Comparison of ENCODE assay signal across 1 cellular context in the genomic region with DNA sequence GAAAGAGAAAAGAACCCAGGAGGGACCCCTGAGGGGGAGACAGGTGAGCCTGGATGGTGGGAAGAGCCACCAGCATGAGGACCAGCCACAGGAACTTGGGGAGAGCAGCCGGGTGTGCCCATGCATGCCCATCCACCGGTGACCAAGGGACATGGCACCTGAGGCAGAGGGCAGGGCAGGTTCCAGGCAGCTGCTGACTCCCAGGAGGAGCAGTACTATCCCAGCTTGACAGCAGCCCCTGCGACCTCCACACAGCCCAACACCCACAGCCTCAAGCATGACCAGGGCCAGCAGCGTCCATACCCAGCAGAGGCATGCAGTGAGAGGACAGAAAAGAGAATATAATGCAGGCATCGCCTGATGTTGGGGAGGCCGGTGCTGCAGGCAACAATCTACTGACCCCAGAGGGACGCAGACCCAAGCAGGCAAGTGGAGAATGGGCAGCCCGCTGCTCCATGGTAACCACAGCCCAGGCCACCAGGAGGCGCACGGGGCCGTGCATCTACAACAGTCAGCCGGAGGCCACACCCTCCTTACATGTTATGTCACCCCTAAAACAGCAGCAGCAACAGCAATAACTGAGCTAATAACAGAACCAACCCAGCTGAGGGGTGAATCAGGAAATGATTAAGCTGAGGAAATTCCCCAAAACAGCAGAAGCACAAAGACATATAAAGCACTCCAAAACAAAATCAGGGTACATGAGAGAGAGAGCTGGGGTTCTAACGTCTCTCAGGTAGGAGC.
TF ChIP-seq lines count a peak whose summit lies in the region.

No MANE protein-coding gene starts in this region.

TF ChIP-seq in HepG2, 621 proteins besides CTCF, POLR2A, EP300 and RAD21 (continued from another document):
- TF ChIP-seq, protein P1, sequence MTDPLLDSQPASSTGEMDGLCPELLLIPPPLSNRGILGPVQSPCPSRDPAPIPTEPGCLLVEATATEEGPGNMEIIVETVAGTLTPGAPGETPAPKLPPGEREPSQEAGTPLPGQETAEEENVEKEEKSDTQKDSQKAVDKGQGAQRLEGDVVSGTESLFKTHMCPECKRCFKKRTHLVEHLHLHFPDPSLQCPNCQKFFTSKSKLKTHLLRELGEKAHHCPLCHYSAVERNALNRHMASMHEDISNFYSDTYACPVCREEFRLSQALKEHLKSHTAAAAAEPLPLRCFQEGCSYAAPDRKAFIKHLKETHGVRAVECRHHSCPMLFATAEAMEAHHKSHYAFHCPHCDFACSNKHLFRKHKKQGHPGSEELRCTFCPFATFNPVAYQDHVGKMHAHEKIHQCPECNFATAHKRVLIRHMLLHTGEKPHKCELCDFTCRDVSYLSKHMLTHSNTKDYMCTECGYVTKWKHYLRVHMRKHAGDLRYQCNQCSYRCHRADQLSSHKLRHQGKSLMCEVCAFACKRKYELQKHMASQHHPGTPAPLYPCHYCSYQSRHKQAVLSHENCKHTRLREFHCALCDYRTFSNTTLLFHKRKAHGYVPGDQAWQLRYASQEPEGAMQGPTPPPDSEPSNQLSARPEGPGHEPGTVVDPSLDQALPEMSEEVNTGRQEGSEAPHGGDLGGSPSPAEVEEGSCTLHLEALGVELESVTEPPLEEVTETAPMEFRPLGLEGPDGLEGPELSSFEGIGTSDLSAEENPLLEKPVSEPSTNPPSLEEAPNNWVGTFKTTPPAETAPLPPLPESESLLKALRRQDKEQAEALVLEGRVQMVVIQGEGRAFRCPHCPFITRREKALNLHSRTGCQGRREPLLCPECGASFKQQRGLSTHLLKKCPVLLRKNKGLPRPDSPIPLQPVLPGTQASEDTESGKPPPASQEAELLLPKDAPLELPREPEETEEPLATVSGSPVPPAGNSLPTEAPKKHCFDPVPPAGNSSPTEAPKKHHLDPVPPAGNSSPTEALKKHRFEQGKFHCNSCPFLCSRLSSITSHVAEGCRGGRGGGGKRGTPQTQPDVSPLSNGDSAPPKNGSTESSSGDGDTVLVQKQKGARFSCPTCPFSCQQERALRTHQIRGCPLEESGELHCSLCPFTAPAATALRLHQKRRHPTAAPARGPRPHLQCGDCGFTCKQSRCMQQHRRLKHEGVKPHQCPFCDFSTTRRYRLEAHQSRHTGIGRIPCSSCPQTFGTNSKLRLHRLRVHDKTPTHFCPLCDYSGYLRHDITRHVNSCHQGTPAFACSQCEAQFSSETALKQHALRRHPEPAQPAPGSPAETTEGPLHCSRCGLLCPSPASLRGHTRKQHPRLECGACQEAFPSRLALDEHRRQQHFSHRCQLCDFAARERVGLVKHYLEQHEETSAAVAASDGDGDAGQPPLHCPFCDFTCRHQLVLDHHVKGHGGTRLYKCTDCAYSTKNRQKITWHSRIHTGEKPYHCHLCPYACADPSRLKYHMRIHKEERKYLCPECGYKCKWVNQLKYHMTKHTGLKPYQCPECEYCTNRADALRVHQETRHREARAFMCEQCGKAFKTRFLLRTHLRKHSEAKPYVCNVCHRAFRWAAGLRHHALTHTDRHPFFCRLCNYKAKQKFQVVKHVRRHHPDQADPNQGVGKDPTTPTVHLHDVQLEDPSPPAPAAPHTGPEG (CRISPR knock-in tag; IDR thresholded peaks at IDR 0.05): no peak
- TF ChIP-seq ZNF629 (CRISPR knock-in tag; conservative IDR thresholded peaks at IDR 0.05) (no peak), NBN (conservative IDR thresholded peaks at IDR 0.05) (no peak), TGIF2 (CRISPR knock-in tag; IDR thresholded peaks at IDR 0.05) (no peak), UBTF (CRISPR knock-in tag; IDR thresholded peaks at IDR 0.05) (0 out of 2 replicates have a peak, but pooled peaks have one; percentile 40), RFX3 (CRISPR knock-in tag; IDR thresholded peaks at IDR 0.05) (0 out of 2 replicates have a peak, but pooled peaks have one; percentile 41), ZNF746 (CRISPR knock-in tag; IDR thresholded peaks at IDR 0.05) (no peak), ZNF224 (CRISPR knock-in tag; IDR thresholded peaks at IDR 0.05) (no peak), ATRX (CRISPR knock-in tag; IDR thresholded peaks at IDR 0.05; ENCODE audit: borderline replicate concordance) (no peak), CHD2 (IDR thresholded peaks at IDR 0.05; ENCODE audit: low read depth, low read length) (no peak), ZNF501 (CRISPR knock-in tag; IDR thresholded peaks at IDR 0.05) (no peak), AGO1 (IDR thresholded peaks at IDR 0.05; ENCODE audit: low read depth, low read length, poor library complexity, severe bottlenecking) (no peak), ZNF782 (CRISPR knock-in tag; IDR thresholded peaks at IDR 0.05; ENCODE audit: borderline replicate concordance) (0 out of 2 replicates have a peak, but pooled peaks have one; percentile 33), ZNF180 (CRISPR knock-in tag; IDR thresholded peaks at IDR 0.05; ENCODE audit: borderline replicate concordance, low read depth) (no peak), TBX2 (CRISPR knock-in tag; IDR thresholded peaks at IDR 0.05; ENCODE audit: borderline replicate concordance) (peak; percentile 30; the same call in 1 of the 2 replicates), YY1 (IDR thresholded peaks at IDR 0.05; ENCODE audit: insufficient read depth, insufficient replicate concordance, low read depth, low read length) (no peak), ZSCAN25 (CRISPR knock-in tag; IDR thresholded peaks at IDR 0.05) (no peak), ZNF34 (CRISPR knock-in tag; IDR thresholded peaks at IDR 0.05; ENCODE audit: borderline replicate concordance) (no peak), ASH2L (IDR thresholded peaks at IDR 0.05; ENCODE audit: insufficient read length, low read depth, low read length) (peak; percentile 40), SP1 (IDR thresholded peaks at IDR 0.05) (no peak), SP1 (CRISPR knock-in tag; IDR thresholded peaks at IDR 0.05) (peak; percentile 80), KLF12 (CRISPR knock-in tag; IDR thresholded peaks at IDR 0.05; ENCODE audit: borderline replicate concordance) (peak; percentile 90; the same call in 1 of the 2 replicates), ZNF382 (CRISPR knock-in tag; IDR thresholded peaks at IDR 0.05; ENCODE audit: borderline replicate concordance) (no peak), SOX6 (IDR thresholded peaks at IDR 0.05) (no peak), SOX6 (CRISPR knock-in tag; IDR thresholded peaks at IDR 0.05) (peak; percentile 22; the same call in 1 of the 2 replicates), BRCA1 (CRISPR knock-in tag; IDR thresholded peaks at IDR 0.05) (no peak), BCL3 (CRISPR knock-in tag; IDR thresholded peaks at IDR 0.05) (no peak), ZNF605 (CRISPR knock-in tag; IDR thresholded peaks at IDR 0.05) (0 out of 2 replicates have a peak, but pooled peaks have one; percentile 56), CREBL2 (CRISPR knock-in tag; IDR thresholded peaks at IDR 0.05; ENCODE audit: borderline replicate concordance) (no peak), FOXK1 (CRISPR knock-in tag; IDR thresholded peaks at IDR 0.05; ENCODE audit: borderline replicate concordance, low read depth) (peak; percentile 42; the same call in 1 of the 2 replicates), YEATS2 (CRISPR knock-in tag; IDR thresholded peaks at IDR 0.05; ENCODE audit: borderline replicate concordance) (peak; percentile 36; the same call in 1 of the 2 replicates), ZFP36L2 (CRISPR knock-in tag; IDR thresholded peaks at IDR 0.05) (no peak), NR3C1 (CRISPR knock-in tag; IDR thresholded peaks at IDR 0.05) (no peak), ZBTB33 (CRISPR knock-in tag; IDR thresholded peaks at IDR 0.05) (peak; percentile 69; the same call in 1 of the 2 replicates), HDAC2 (CRISPR knock-in tag; IDR thresholded peaks at IDR 0.05) (peak; percentile 14; the same call in 1 of the 2 replicates)
- TF ChIP-seq, protein P2, sequence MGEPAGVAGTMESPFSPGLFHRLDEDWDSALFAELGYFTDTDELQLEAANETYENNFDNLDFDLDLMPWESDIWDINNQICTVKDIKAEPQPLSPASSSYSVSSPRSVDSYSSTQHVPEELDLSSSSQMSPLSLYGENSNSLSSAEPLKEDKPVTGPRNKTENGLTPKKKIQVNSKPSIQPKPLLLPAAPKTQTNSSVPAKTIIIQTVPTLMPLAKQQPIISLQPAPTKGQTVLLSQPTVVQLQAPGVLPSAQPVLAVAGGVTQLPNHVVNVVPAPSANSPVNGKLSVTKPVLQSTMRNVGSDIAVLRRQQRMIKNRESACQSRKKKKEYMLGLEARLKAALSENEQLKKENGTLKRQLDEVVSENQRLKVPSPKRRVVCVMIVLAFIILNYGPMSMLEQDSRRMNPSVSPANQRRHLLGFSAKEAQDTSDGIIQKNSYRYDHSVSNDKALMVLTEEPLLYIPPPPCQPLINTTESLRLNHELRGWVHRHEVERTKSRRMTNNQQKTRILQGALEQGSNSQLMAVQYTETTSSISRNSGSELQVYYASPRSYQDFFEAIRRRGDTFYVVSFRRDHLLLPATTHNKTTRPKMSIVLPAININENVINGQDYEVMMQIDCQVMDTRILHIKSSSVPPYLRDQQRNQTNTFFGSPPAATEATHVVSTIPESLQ (CRISPR knock-in tag; conservative IDR thresholded peaks at IDR 0.05): no peak
- TF ChIP-seq, protein P3, sequence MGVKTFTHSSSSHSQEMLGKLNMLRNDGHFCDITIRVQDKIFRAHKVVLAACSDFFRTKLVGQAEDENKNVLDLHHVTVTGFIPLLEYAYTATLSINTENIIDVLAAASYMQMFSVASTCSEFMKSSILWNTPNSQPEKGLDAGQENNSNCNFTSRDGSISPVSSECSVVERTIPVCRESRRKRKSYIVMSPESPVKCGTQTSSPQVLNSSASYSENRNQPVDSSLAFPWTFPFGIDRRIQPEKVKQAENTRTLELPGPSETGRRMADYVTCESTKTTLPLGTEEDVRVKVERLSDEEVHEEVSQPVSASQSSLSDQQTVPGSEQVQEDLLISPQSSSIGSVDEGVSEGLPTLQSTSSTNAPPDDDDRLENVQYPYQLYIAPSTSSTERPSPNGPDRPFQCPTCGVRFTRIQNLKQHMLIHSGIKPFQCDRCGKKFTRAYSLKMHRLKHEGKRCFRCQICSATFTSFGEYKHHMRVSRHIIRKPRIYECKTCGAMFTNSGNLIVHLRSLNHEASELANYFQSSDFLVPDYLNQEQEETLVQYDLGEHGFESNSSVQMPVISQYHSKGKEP (CRISPR knock-in tag; IDR thresholded peaks at IDR 0.05): 0 out of 2 replicates have a peak, but pooled peaks have one; percentile 41
- TF ChIP-seq, protein P4, sequence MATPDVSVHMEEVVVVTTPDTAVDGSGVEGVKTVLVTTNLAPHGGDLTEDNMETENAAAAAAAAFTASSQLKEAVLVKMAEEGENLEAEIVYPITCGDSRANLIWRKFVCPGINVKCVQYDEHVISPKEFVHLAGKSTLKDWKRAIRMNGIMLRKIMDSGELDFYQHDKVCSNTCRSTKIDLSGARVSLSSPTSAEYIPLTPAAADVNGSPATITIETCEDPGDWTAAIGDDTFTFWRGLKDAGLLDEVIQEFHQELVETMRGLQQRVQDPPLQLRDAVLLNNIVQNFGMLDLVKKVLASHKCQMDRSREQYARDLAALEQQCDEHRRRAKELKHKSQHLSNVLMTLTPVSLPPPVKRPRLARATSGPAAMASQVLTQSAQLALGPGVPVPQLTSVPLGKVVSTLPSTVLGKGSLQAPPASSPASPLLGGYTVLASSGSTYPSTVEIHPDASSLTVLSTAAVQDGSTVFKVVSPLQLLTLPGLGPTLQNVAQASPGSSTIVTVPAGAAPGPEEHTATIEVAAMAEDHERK (CRISPR knock-in tag; IDR thresholded peaks at IDR 0.05; ENCODE audit: low read depth): no peak
